ENCODE assay signal across 8 cellular contexts in the genomic region with DNA sequence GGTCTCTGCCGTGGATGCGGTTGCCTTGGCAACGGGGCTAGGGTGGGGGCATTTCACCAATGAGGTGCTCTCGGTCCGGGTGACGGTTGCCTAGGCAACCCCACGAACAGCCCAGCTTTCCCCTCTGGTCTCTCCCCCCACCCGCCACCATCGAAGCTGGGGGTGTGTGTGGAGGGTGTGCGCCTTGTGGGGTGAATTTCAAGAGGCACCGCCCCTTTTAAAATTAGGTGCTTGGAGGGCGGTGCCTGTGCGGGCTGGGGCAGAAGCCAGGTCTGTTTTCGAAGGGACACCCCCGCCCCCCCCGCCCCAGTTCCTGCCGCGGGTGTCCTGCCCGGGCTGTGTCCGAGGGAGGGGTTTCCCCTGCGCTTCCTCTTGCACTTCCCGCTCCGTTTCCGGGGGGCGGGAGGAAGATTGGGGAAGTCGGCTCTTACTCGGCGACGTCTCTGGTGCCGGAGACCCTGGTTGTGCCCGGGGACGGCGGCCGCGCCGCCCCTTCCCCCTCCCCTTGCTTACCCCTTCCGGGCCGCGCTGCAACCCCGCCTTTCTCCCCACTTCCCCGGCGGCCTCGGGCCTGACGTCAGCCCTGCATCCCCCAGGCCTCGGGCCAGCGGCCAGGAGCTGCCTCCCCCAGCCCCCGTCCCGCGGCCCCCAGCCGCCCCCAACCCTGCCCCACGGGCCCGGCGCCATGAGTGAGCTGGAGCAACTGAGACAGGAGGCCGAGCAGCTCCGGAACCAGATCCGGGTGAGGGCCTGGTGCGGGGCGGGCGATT. TPM values are rescaled to one million over a fixed set of nuclear protein-coding genes. Genes with fewer than 3 reads are reported as not detected.
A peak's percentile ranks its signal among the peaks of the same experiment; 100 is the strongest.
DNase-seq lines count a peak whose midpoint lies in the region; ATAC-seq, FAIRE-seq and TF ChIP-seq lines count a peak whose summit lies in the region.

No MANE protein-coding gene starts in this region.

- H3K9ac ChIP-seq in duodenal mucosa (ENCODE audit: low read depth in 1 of 2, low read length in 2 of 2), result peak overlapping the region; percentile 10 to 54

- H3K27ac ChIP-seq in duodenal mucosa (ENCODE audit: low read depth, low read length), result peak overlapping the region; percentile 66
- H3K27ac ChIP-seq in lower lobe of right lung, result peak overlapping the region; percentile 98

- no peaks in the 10 kb centered on the region for H3K9me3 ChIP-seq in duodenal mucosa (ENCODE audit: control insufficient read depth in 1 of 2, low read length in 2 of 2)
- H3K9me3 ChIP-seq in lower lobe of right lung, result no peaks in the 10 kb centered on the region

- H3K27me3 ChIP-seq in duodenal mucosa (ENCODE audit: control insufficient read depth in 1 of 2, insufficient read depth in 2 of 2, low read length in 2 of 2), result no peaks in the 10 kb centered on the region
- H3K27me3 ChIP-seq in lower lobe of right lung (ENCODE audit: low read depth), result no peaks in the 10 kb centered on the region

- intact Hi-C loops in lower lobe of right lung (cut with DNase I), result no loop called here

- H3K4me3 ChIP-seq in duodenal mucosa (ENCODE audit: low read depth in 1 of 2, low read length in 2 of 2), result peak overlapping the region; percentile 85 to 91
- peak overlapping the region; percentile 95 for H3K4me3 ChIP-seq in lower lobe of right lung

- H3K4me1 ChIP-seq in duodenal mucosa (ENCODE audit: control insufficient read depth in 1 of 2, insufficient read depth in 2 of 2, low read length in 2 of 2) (peaks cover 5 to 10% of the 10 kb centered on the region in 2 donors), lower lobe of right lung (peaks cover 40% of the 10 kb centered on the region)

- FAIRE-seq in H54 (lab: Jason Lieb, UNC), result no peak

- H3K36me3 ChIP-seq in duodenal mucosa (ENCODE audit: control insufficient read depth in 1 of 2, insufficient read depth in 2 of 2, low read length in 2 of 2) (peaks cover 15 to 37% of the 10 kb centered on the region in 2 donors), lower lobe of right lung (peaks cover 46% of the 10 kb centered on the region)

- peak; percentile 80 for DNase-seq in EH (ENCODE audit: low read depth)
- DNase-seq in H54 (ENCODE audit: insufficient read length, low spot score), result peak; percentile 75
- DNase-seq in NCI-H2196 (lab: John Stamatoyannopoulos, UW; ENCODE audit: unreplicated experiment), result peak; percentile 58
- DNase-seq in activated CD4-positive, alpha-beta T cell treated with anti-CD3 and anti-CD28 coated beads, Interleukin-2, amount 50 U/mL, for 48 hours, result peak; percentile 80 to 84
- peak; percentile 92 for DNase-seq in lower lobe of right lung
- peak; percentile 54 to 70 for DNase-seq in stimulated activated CD4-positive, alpha-beta T cell treated with anti-CD3 and anti-CD28 coated beads, Interleukin-4, amount 100 ng/mL, for 48 hours (ENCODE audit: low read depth in 2 of 2)
- DNase-seq in NCI-H345 (lab: John Stamatoyannopoulos, UW), result no peak

- ATAC-seq in lower lobe of right lung, result peak; percentile 46 to 47

- TF ChIP-seq CTCF in lower lobe of right lung (IDR thresholded peaks at IDR 0.05), result no peak

- TF ChIP-seq POLR2A in H54 (IDR thresholded peaks at IDR 0.05; ENCODE audit: low read depth, low read length), result no peak

RNA-seq across cellular contexts. Expression of gene GNB2, which starts 2.2 kb away (rescaled TPM):
- 247 TPM for total RNA-seq in lower lobe of right lung

RNA-seq across cellular contexts. Expression of gene GIGYF1, which starts 18.3 kb away (rescaled TPM):
- total RNA-seq in lower lobe of right lung, result 53.4 TPM

RNA-seq across cellular contexts. Expression of gene ACTL6B, which starts 19.5 kb away (rescaled TPM):
- total RNA-seq in lower lobe of right lung, result not detected

RNA-seq across cellular contexts. Expression of gene POP7, which starts 30.2 kb away (rescaled TPM):
- 21.5 TPM for total RNA-seq in lower lobe of right lung

RNA-seq across cellular contexts. Expression of gene TFR2, which starts 34.4 kb away (rescaled TPM):
- 0.35 TPM for total RNA-seq in lower lobe of right lung
